Comparison of ENCODE assay signal across 11 cellular contexts in the genomic region with DNA sequence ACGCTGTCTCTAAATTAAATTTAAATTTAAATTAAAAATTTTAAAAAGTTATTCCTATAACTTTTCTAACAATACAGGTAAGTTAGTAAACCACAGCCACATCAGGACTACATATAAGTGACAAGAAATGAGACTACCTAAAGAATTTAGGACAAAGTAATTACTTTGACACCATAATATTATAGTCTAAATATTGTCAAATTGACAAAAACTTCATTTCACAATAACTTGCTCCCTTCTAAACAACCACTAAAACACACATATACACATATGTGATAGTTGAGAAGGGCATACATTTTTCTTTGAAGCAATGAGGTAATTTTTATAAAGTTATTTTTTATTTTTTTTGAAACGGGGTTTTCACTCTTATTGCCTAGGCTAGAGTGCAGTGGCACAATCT.
"Had no signal": no experiment of that assay in that cellular context is flagged by ENCODE, and none has a peak within 500 bp of the region (broad histone marks: within the 10 kb centered on the region; RNA-seq: fewer than 3 reads in every experiment).

No MANE protein-coding gene starts in this region.

- H2AFZ ChIP-seq: GM23248, GM23338 had no signal

- H3K36me3 ChIP-seq: HAP-1 had no signal

- H3K4me3 ChIP-seq: GM23248, GM23338, HAP-1 had no signal

- H3K9ac ChIP-seq: GM23248 had no signal

- FAIRE-seq: H1, H54 had no signal

- H3K27ac ChIP-seq: GM23248 had no signal

- DNase-seq: GM23248, GOT3, H7, H9, HCEC 1CT, HFFc6 had no signal

- H3K9me3 ChIP-seq: HAP-1 had no signal

- ATAC-seq: GM23338, HCT116 had no signal

- H3K4me1 ChIP-seq: HAP-1 had no signal

- H3K4me2 ChIP-seq: GM23338 had no signal
